Comparison of ENCODE assay signal across 22 cellular contexts in genomic region chr12:40271981-40272664, GRCh38. TPM values are rescaled to one million over a fixed set of nuclear protein-coding genes. Genes with fewer than 3 reads are reported as not detected.
DNase-seq lines count a peak whose midpoint lies in the region; ATAC-seq, FAIRE-seq and TF ChIP-seq lines count a peak whose summit lies in the region.
"Had no signal": no experiment of that assay in that cellular context is flagged by ENCODE, and none has a peak within 500 bp of the region (broad histone marks: within the 10 kb centered on the region; RNA-seq: fewer than 3 reads in every experiment).

No MANE protein-coding gene starts in this region.

- H3K4me3 ChIP-seq in A549 (no peak overlapping the region), body of pancreas (no peak overlapping the region), pancreas (no peak overlapping the region)
- H3K4me3 ChIP-seq: BLaER1 treated with 17β-estradiol and CSF1 and Interleukin-3, amounts not matched to agents 10 nM and 100 nM had no signal

- H3K9me3 ChIP-seq in A549 (no peaks in the 10 kb centered on the region), body of pancreas (no peaks in the 10 kb centered on the region), pancreas (no peaks in the 10 kb centered on the region)
- H3K9me3 ChIP-seq: BLaER1 treated with 17β-estradiol and CSF1 and Interleukin-3, amounts not matched to agents 10 nM and 100 nM had no signal

- WGBS in A549 (ENCODE audit: missing lambda C conversion rate), result 76% methylated on average over 6 of the region's 6 CpGs
- 26 to 29% methylated on average over 6 of the region's 6 CpGs for WGBS in body of pancreas, 2 donors
- WGBS in pancreas, 2 donors, result 14 to 16% methylated on average over 6 of the region's 6 CpGs

- DNase-seq in A549 (ENCODE audit: low read depth in 1 of 2, low spot score in 1 of 2) (no peak), body of pancreas (peak; percentile 75 to 91 (median 82)), pancreas (peak; percentile 45 to 81 (median 68)), DMS53 (lab: John Stamatoyannopoulos, UW) (no peak), NCI-H82 (lab: John Stamatoyannopoulos, UW) (no peak)
- DNase-seq: 8988T; AML-193; CD4-positive, alpha-beta T cell; CD8-positive, alpha-beta T cell; COR-L47; DMS 273 treated with DMSO at 0.1 percent for 48 hours; DMS153; DMS79 treated with DMSO at 0.1 percent for 48 hours; GF-D8 had no signal

- no peak for TF ChIP-seq EP300 in A549 (IDR thresholded peaks at IDR 0.05)

- intact Hi-C loops in body of pancreas (cut with DNase I), result no loop called here
- intact Hi-C loops in pancreas (cut with DNase I), result no loop called here

- POLR2A ChIA-PET in A549 (lab: Yijun Ruan, JAX), result no interaction called here

- peak; percentile 86 for FAIRE-seq in A549 (lab: Jason Lieb, UNC)
- FAIRE-seq in pancreas (lab: Jason Lieb, UNC), result no peak
- FAIRE-seq: A204.1, G401.6, GM12891 had no signal

- TF ChIP-seq CTCF in A549 (IDR thresholded peaks at IDR 0.05) (no peak), body of pancreas (IDR thresholded peaks at IDR 0.05) (no peak), pancreas (IDR thresholded peaks at IDR 0.05) (no peak)

- no peak for TF ChIP-seq RAD21 in A549 (conservative IDR thresholded peaks at IDR 0.05 in 1 of 2, IDR thresholded peaks at IDR 0.05 in 1 of 2)

- TF ChIP-seq POLR2A in A549 (IDR thresholded peaks at IDR 0.05; ENCODE audit: low read length) (no peak), body of pancreas (IDR thresholded peaks at IDR 0.05) (no peak)

- ATAC-seq in A549, result no peak
- peak; percentile 99 for ATAC-seq in body of pancreas
- peak; percentile 85 for ATAC-seq in esophagus mucosa
- ATAC-seq in pancreas, result peak; percentile 97 to 99 (median 98)
- no peak for ATAC-seq in GM18873 (IDR thresholded peaks at IDR 0.05; ENCODE audit: low FRiP score, unreplicated experiment)
- no peak for ATAC-seq in GM19395 (IDR thresholded peaks at IDR 0.05; ENCODE audit: unreplicated experiment)
- ATAC-seq: CD8-positive, alpha-beta T cell had no signal

- H3K27me3 ChIP-seq in body of pancreas, result no peaks in the 10 kb centered on the region
- no peaks in the 10 kb centered on the region for H3K27me3 ChIP-seq in pancreas

- no peaks in the 10 kb centered on the region for H3K36me3 ChIP-seq in body of pancreas (replicated peaks in 1 of 2; ENCODE audit: insufficient read depth in 1 of 2, low read depth in 2 of 2)
- H3K36me3 ChIP-seq in pancreas, result no peaks in the 10 kb centered on the region
- H3K36me3 ChIP-seq: BLaER1 treated with 17β-estradiol and CSF1 and Interleukin-3, amounts not matched to agents 10 nM and 100 nM had no signal

- CTCF ChIA-PET in A549 (lab: Yijun Ruan, JAX), result interaction anchor here (1.1 to 1.5 kb wide), 2 partner anchors 41 to 164 kb away, joined by 4 to 6 read pairs; no protein-coding TSS in a partner anchor

- H3K27ac ChIP-seq in A549 (no peak overlapping the region), body of pancreas (peak overlapping the region in 3 of 4 donors; percentile 19 to 71 (median 55)), pancreas (peak overlapping the region in 1 of 4 donors; percentile 42)
- H3K27ac ChIP-seq: BLaER1 treated with 17β-estradiol and CSF1 and Interleukin-3, amounts not matched to agents 10 nM and 100 nM; C4-2B had no signal

- H3K4me1 ChIP-seq in A549, result no peaks in the 10 kb centered on the region
- H3K4me1 ChIP-seq in body of pancreas, result peaks cover 31% of the 10 kb centered on the region
- peaks cover 6 to 28% (median 8%) of the 10 kb centered on the region in 3 donors for H3K4me1 ChIP-seq in pancreas
- H3K4me1 ChIP-seq: BLaER1 treated with 17β-estradiol and CSF1 and Interleukin-3, amounts not matched to agents 10 nM and 100 nM had no signal

- no peak overlapping the region for H3K4me2 ChIP-seq in A549
- H3K4me2 ChIP-seq: BLaER1 treated with 17β-estradiol and CSF1 and Interleukin-3, amounts not matched to agents 10 nM and 100 nM had no signal

TF ChIP-seq in A549, 52 proteins besides CTCF, POLR2A, EP300 and RAD21:
- no peak for TF ChIP-seq RARB (CRISPR knock-in tag; IDR thresholded peaks at IDR 0.05)
- no peak for TF ChIP-seq EHF (CRISPR knock-in tag; IDR thresholded peaks at IDR 0.05)
- no peak for TF ChIP-seq SREBF2 (IDR thresholded peaks at IDR 0.05)
- no peak for TF ChIP-seq ZSCAN20 (CRISPR knock-in tag; IDR thresholded peaks at IDR 0.05)
- TF ChIP-seq HEYL (CRISPR knock-in tag; IDR thresholded peaks at IDR 0.05), result no peak
- TF ChIP-seq NR3C1 (IDR thresholded peaks at IDR 0.05), result no peak
- no peak for TF ChIP-seq REST (IDR thresholded peaks at IDR 0.05)
- no peak for TF ChIP-seq HES2 (IDR thresholded peaks at IDR 0.05)
- TF ChIP-seq ZFP36 (IDR thresholded peaks at IDR 0.05; ENCODE audit: borderline replicate concordance, partially characterized antibody), result no peak
- no peak for TF ChIP-seq GATA3 (IDR thresholded peaks at IDR 0.05; ENCODE audit: borderline replicate concordance)
- TF ChIP-seq MYC (IDR thresholded peaks at IDR 0.05; ENCODE audit: borderline replicate concordance, low read length), result no peak
- TF ChIP-seq CEBPB (IDR thresholded peaks at IDR 0.05), result no peak
TF ChIP-seq in A549: peak in this region for 0.

RNA-seq across cellular contexts. Expression of gene LRRK2, which starts 47.3 kb away (rescaled TPM):
- polyA plus RNA-seq in A549 (2011; rRNA removed) (18.1 and 20.4 TPM in 2 replicates), A549 (2017; fragmentation: RNase III; extraction: RNeasy Plus Mini Kit Qiagen cat#74134 plus additional on column Dnase treatment) (3.1 to 5.3 TPM (median 5.2 TPM) in 3 replicates), pancreas (1 to 10 TPM; 2.5 to 3.5 TPM)
- polyA plus RNA-seq in A549 (2012; cell fraction: cytosol; rRNA removed), result 1.5 and 1.7 TPM in 2 replicates
- 1.6 and 2.8 TPM in 2 replicates for polyA plus RNA-seq in A549 (2012; cell fraction: nucleus; rRNA removed)
- polyA minus RNA-seq in A549 (2011; rRNA and poly(A)+ RNA removed), result 13.2 and 13.5 TPM in 2 replicates
- total RNA-seq in body of pancreas (10 to 100 TPM in 1 of 2 donors, 1 to 10 TPM in 1; 8.2 to 13.7 TPM), esophagus mucosa (14.6 TPM), pancreas (10 to 100 TPM in 1 of 6 donors, 1 to 10 TPM in 5; 5.7 to 11.2 (median 8.4) TPM)

Comparison
In these comparisons a context has a peak if more than half of its experiments do, and no peak if none do; other contexts are left out.
1. ATAC-seq: peak in body of pancreas (single experiment), esophagus mucosa (single experiment) and pancreas (4 of 4); none in A549 (0 of 2), GM18873 (single experiment) and GM19395 (single experiment).
2. DNase-seq: peak in body of pancreas (4 of 4) and pancreas (6 of 6); none in A549 (0 of 2), DMS53 (single experiment) and NCI-H82 (single experiment).
3. H3K27ac ChIP-seq: peak in body of pancreas (3 of 4); none in A549 (0 of 2).